Comparison of ENCODE assay signal across 11 cellular contexts in genomic region chr3:71498053-71498452, GRCh38.
DNase-seq lines count a peak whose midpoint lies in the region; TF ChIP-seq lines count a peak whose summit lies in the region.
"Had no signal": no experiment of that assay in that cellular context is flagged by ENCODE, and none has a peak within 500 bp of the region (broad histone marks: within the 10 kb centered on the region; RNA-seq: fewer than 3 reads in every experiment).

No MANE protein-coding gene starts in this region.

- WGBS in spleen, 5 donors, result 88 to 95% (median 91%) methylated on average over 4 of the region's 4 CpGs

- H3K36me3 ChIP-seq in HUES6 (ENCODE audit: control insufficient read depth, insufficient read depth, low read length) (no peaks in the 10 kb centered on the region), skeletal muscle tissue (ENCODE audit: control insufficient read depth in 3 of 3, insufficient read depth in 3 of 3, low read length in 3 of 3) (no peaks in the 10 kb centered on the region), spleen (no peaks in the 10 kb centered on the region)

- H3K27ac ChIP-seq in HUES6 (ENCODE audit: low read depth, low read length) (peak overlapping the region; percentile 83), layer of hippocampus (ENCODE audit: low read depth, low read length) (peak overlapping the region; percentile 66), skeletal muscle tissue (ENCODE audit: low read depth, low read length) (peak overlapping the region; percentile 29), spleen (peak overlapping the region in 2 of 8 donors; percentile 4 to 10)

- H3K9me3 ChIP-seq in HUES6 (ENCODE audit: control insufficient read depth, insufficient read depth, low read depth, low read length) (no peaks in the 10 kb centered on the region), skeletal muscle tissue (ENCODE audit: control insufficient read depth in 3 of 3, low read length in 3 of 3) (no peaks in the 10 kb centered on the region), spleen (no peaks in the 10 kb centered on the region)

- no peak overlapping the region for H3K4me3 ChIP-seq in HUES6 (ENCODE audit: low read depth, low read length)
- no peak overlapping the region for H3K4me3 ChIP-seq in skeletal muscle tissue (ENCODE audit: low read length in 3 of 3)
- no peak overlapping the region for H3K4me3 ChIP-seq in spleen

- no peak for TF ChIP-seq CTCF in spleen (IDR thresholded peaks at IDR 0.05 in 8 of 11, conservative IDR thresholded peaks at IDR 0.05 in 3 of 11)

- DNase-seq in astrocyte of the hippocampus (ENCODE audit: low read depth, low spot score), result peak; percentile 85
- no peak for DNase-seq in spleen
- no peak for DNase-seq in A172 (ENCODE audit: low spot score)
- no peak for DNase-seq in UCSD-AML1 (lab: John Stamatoyannopoulos, UW; ENCODE audit: unreplicated experiment)
- DNase-seq: central memory CD4-positive, alpha-beta T cell; left colon; NCI-H1417 treated with DMSO at 0.1 percent for 48 hours; NCI-H82 had no signal

- peaks cover 54% of the 10 kb centered on the region for H3K4me1 ChIP-seq in HUES6 (ENCODE audit: control insufficient read depth, insufficient read depth, low read length)
- H3K4me1 ChIP-seq in skeletal muscle tissue (ENCODE audit: control insufficient read depth in 3 of 3, insufficient read depth in 3 of 3, low read length in 3 of 3), result peaks cover 16 to 26% (median 22%) of the 10 kb centered on the region in 3 donors
- peaks cover 0 to 88% (median 24%) of the 10 kb centered on the region in 6 donors for H3K4me1 ChIP-seq in spleen

- intact Hi-C loops in spleen (cut with DNase I; ENCODE audit: low total_unique reads), result no loop called here

- H3K9ac ChIP-seq in HUES6 (ENCODE audit: low read length) (peak overlapping the region; percentile 19), skeletal muscle tissue (ENCODE audit: low read depth in 1 of 3, low read length in 3 of 3) (peak overlapping the region in 1 of 3 donors; percentile 17)

- no peak for TF ChIP-seq POLR2A in spleen (IDR thresholded peaks at IDR 0.05)

- H3K27me3 ChIP-seq in HUES6 (ENCODE audit: control insufficient read depth, insufficient read depth, low read length), result no peaks in the 10 kb centered on the region
- H3K27me3 ChIP-seq in layer of hippocampus (ENCODE audit: control insufficient read depth, insufficient read depth, low read length), result no peaks in the 10 kb centered on the region
- H3K27me3 ChIP-seq in skeletal muscle tissue (ENCODE audit: control insufficient read depth in 3 of 3, insufficient read depth in 3 of 3, low read length in 3 of 3), result no peaks in the 10 kb centered on the region
- H3K27me3 ChIP-seq in spleen (replicated peaks in 1 of 7), result no peaks in the 10 kb centered on the region
